8 cellular contexts compared by ENCODE assay signal in genomic region chrX:109054181-109054581, GRCh38.
DNase-seq lines count a peak whose midpoint lies in the region; TF ChIP-seq lines count a peak whose summit lies in the region.
"Not testable (repeated sequence)": the region's sequence is repeated elsewhere in the genome, so short reads cannot be mapped to it uniquely, and the experiment has no call there.

No MANE protein-coding gene starts in this region.

- H3K27me3 Mint-ChIP-seq in activated naive CD8-positive, alpha-beta T cell treated with anti-CD3 and anti-CD28 coated beads for 36 hours, result not testable (repeated sequence)

- not testable (repeated sequence) for H3K4me3 ChIP-seq in foreskin fibroblast (ENCODE audit: low read depth in 1 of 2, low read length in 2 of 2)

- H3K4me3 Mint-ChIP-seq in activated naive CD8-positive, alpha-beta T cell treated with anti-CD3 and anti-CD28 coated beads for 36 hours, result not testable (repeated sequence)

- not testable (repeated sequence) for H3K9me3 Mint-ChIP-seq in activated naive CD8-positive, alpha-beta T cell treated with anti-CD3 and anti-CD28 coated beads for 36 hours

- not testable (repeated sequence) for H3K27ac Mint-ChIP-seq in activated naive CD8-positive, alpha-beta T cell treated with anti-CD3 and anti-CD28 coated beads for 36 hours

- H3K36me3 Mint-ChIP-seq in activated naive CD8-positive, alpha-beta T cell treated with anti-CD3 and anti-CD28 coated beads for 36 hours, result not testable (repeated sequence)

- TF ChIP-seq CTCF in foreskin fibroblast (IDR thresholded peaks at IDR 0.05; ENCODE audit: low read depth, low read length), result not testable (repeated sequence)

- peak; percentile 2 for DNase-seq in EH (ENCODE audit: low read depth)
- DNase-seq in LHCN-M2 (ENCODE audit: low read depth), result peak; percentile 64
- DNase-seq in activated CD4-positive, alpha-beta T cell treated with anti-CD3 and anti-CD28 coated beads, Interleukin-2, amount 50 U/mL, for 48 hours, result peak; percentile 6 to 11
- peak; percentile 2 for DNase-seq in activated naive CD8-positive, alpha-beta T cell treated with anti-CD3 and anti-CD28 coated beads for 36 hours
- DNase-seq in dermis blood vessel endothelial cell, result peak; percentile 7
- DNase-seq in foreskin fibroblast, result peak; percentile 1 to 52
- peak; percentile 0 for DNase-seq in myocyte (ENCODE audit: low read depth)
- DNase-seq in stimulated activated CD4-positive, alpha-beta T cell treated with anti-CD3 and anti-CD28 coated beads, Interleukin-2, amount 100 ng/mL, for 24 hours, result peak; percentile 21 to 24

- not testable (repeated sequence) for H3K4me1 Mint-ChIP-seq in activated naive CD8-positive, alpha-beta T cell treated with anti-CD3 and anti-CD28 coated beads for 36 hours

Comparison
In these comparisons a context has a peak if more than half of its experiments do, and no peak if none do; other contexts are left out.
1. DNase-seq: peak in every context shown above with its lines; median percentile 64 in LHCN-M2; 26 in foreskin fibroblast; 22 in stimulated activated CD4-positive, alpha-beta T cell treated with anti-CD3 and anti-CD28 coated beads, Interleukin-2, amount 100 ng/mL, for 24 hours; 8 in activated CD4-positive, alpha-beta T cell treated with anti-CD3 and anti-CD28 coated beads, Interleukin-2, amount 50 U/mL, for 48 hours; 7 in dermis blood vessel endothelial cell; 2 in EH; 2 in activated naive CD8-positive, alpha-beta T cell treated with anti-CD3 and anti-CD28 coated beads for 36 hours; 0 in myocyte.